In the genomic region with DNA sequence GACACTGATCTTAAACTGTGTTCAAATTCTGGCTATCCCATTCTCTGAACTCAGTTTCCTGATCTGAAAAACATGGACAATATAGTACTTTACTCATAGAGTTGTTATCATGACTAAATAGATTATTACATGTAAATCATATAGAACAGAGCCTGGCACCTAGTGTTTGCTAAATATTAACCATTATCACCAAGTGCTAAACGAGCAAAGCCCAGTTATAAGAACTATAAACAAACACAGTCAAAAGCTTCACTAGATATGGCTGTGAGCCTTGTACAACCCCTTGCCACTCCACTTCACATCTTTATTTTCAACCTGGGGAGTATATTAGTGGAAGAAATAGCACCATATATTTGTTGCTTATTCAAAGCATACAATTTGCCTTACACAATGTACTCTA, we compare ENCODE assay signal across 11 cellular contexts.
"Had no signal": no experiment of that assay in that cellular context is flagged by ENCODE, and none has a peak within 500 bp of the region (broad histone marks: within the 10 kb centered on the region; RNA-seq: fewer than 3 reads in every experiment).

No MANE protein-coding gene starts in this region.

- H3K9me3 Mint-ChIP-seq: GM23338, H9 had no signal

- ATAC-seq: GM23338, HCT116 had no signal

- FAIRE-seq: H1, H54 had no signal

- H3K27ac ChIP-seq: GM23248 had no signal

- DNase-seq: GM23248, GOT3, H7, H9, HCEC 1CT, HFFc6 had no signal

- H3K4me3 Mint-ChIP-seq: GM23338, H9, HFFc6 had no signal

- H3K9me3 ChIP-seq: HAP-1 had no signal

- H3K27ac Mint-ChIP-seq: GM23338, H9, HFFc6 had no signal

- H3K36me3 ChIP-seq: HAP-1 had no signal

- H3K4me1 ChIP-seq: HAP-1 had no signal

- H3K4me3 ChIP-seq: GM23248, GM23338, HAP-1 had no signal

- H3K4me1 Mint-ChIP-seq: GM23338 had no signal
